Comparison of ENCODE assay signal across 13 cellular contexts in the genomic region with DNA sequence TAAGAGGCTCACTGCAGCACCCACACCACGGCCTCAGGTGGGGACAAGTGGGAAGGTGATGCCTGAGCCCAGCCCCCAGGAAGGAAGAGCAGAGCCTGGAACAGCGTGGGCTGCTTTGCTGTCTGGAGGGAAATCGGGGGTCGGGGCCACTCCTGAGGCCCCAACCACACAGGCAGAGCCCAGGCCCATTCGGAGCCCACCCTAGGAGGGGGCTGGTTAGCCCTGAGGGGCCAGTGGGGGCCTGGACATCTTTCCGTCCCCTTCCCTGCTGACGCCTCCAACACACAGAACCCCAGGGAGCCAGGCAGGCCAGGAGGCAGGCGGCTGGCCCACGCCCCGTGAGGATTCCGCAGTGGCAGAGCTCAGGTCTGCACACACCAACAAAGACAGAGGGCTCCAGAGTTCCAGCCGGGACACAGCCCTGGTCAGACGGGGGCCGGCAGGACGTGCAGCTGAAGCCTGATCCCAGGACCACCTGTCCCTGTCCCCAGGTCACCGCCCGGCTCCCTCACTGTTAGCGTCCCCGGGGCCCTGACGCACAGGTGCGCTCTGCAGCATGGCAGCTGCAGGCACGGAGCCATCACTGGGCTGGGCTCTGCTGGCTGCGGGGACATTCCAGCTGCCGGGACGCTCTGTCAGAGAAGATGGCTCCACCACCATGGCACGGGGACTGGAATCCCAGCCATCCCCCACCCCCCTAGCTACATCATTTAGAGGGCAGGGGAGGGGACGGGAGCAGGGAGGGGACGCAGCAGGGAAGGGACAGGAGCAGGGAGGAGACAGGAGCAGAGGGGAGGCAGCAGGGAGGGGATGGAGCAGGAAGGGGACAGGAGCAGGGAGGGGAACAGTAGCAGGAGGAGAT. TPM values are rescaled to one million over a fixed set of nuclear protein-coding genes. Genes with fewer than 3 reads are reported as not detected.
A peak's percentile ranks its signal among the peaks of the same experiment; 100 is the strongest.
DNase-seq lines count a peak whose midpoint lies in the region; ATAC-seq and TF ChIP-seq lines count a peak whose summit lies in the region.
"Had no signal": no experiment of that assay in that cellular context is flagged by ENCODE, and none has a peak within 500 bp of the region (broad histone marks: within the 10 kb centered on the region; RNA-seq: fewer than 3 reads in every experiment).

No MANE protein-coding gene starts in this region.

- H3K27me3 ChIP-seq in HUES64 (ENCODE audit: insufficient read depth, low read length) (no peaks in the 10 kb centered on the region), lower lobe of right lung (ENCODE audit: low read depth) (no peaks in the 10 kb centered on the region), skeletal muscle tissue (ENCODE audit: control insufficient read depth in 3 of 3, insufficient read depth in 3 of 3, low read length in 3 of 3) (no peaks in the 10 kb centered on the region)

- intact Hi-C loops in lower lobe of right lung (cut with DNase I), result no loop called here

- ATAC-seq in lower lobe of right lung (peak in 1 of 2 donors; percentile 20), HG03175 (IDR thresholded peaks at IDR 0.05; ENCODE audit: unreplicated experiment) (no peak)

- H3K27ac ChIP-seq in HUES64 (ENCODE audit: low read depth, low read length) (no peak overlapping the region), lower lobe of right lung (no peak overlapping the region), skeletal muscle tissue (ENCODE audit: low read depth, low read length) (peak overlapping the region; percentile 65)
- H3K27ac ChIP-seq: epithelial cell of prostate had no signal

- H3K9ac ChIP-seq in HUES64 (ENCODE audit: low read depth, low read length) (no peak overlapping the region), skeletal muscle tissue (ENCODE audit: low read depth in 1 of 3, low read length in 3 of 3) (peak overlapping the region in 1 of 3 donors; percentile 77)

- H3K4me1 ChIP-seq in HUES64 (ENCODE audit: insufficient read depth, low read length) (no peaks in the 10 kb centered on the region), lower lobe of right lung (no peaks in the 10 kb centered on the region), skeletal muscle tissue (ENCODE audit: control insufficient read depth in 3 of 3, insufficient read depth in 3 of 3, low read length in 3 of 3) (peaks cover 7 to 24% (median 8%) of the 10 kb centered on the region in 3 donors)

- no peak for TF ChIP-seq CTCF in lower lobe of right lung (IDR thresholded peaks at IDR 0.05)

- no peaks in the 10 kb centered on the region for H3K36me3 ChIP-seq in HUES64 (ENCODE audit: insufficient read depth, low read length)
- peaks cover 22% of the 10 kb centered on the region for H3K36me3 ChIP-seq in lower lobe of right lung
- H3K36me3 ChIP-seq in skeletal muscle tissue (ENCODE audit: control insufficient read depth in 3 of 3, insufficient read depth in 3 of 3, low read length in 3 of 3), result peaks cover 8 to 14% (median 14%) of the 10 kb centered on the region in 3 donors

- H3K9me3 ChIP-seq in HUES64 (ENCODE audit: insufficient read depth, low read depth, low read length) (no peaks in the 10 kb centered on the region), lower lobe of right lung (no peaks in the 10 kb centered on the region), skeletal muscle tissue (ENCODE audit: control insufficient read depth in 3 of 3, low read length in 3 of 3) (no peaks in the 10 kb centered on the region)

- DNase-seq in ecto neural progenitor cell (ENCODE audit: low spot score) (peak; percentile 53), lower lobe of right lung (peak; percentile 44), H4 (ENCODE audit: low spot score) (no peak), GOT3 (lab: John Stamatoyannopoulos, UW) (no peak)
- DNase-seq in stimulated activated CD4-positive, alpha-beta T cell treated with anti-CD3 and anti-CD28 coated beads, Interleukin-1b, Interleukin-23, amount 100 ng/mL, for 48 hours, result no peak
- DNase-seq: AML-193, NCI-H82, nucleus accumbens, RPMI8226 had no signal

- WGBS in HUES64, result 34% methylated on average over 27 of the region's 28 CpGs

- H3K4me3 ChIP-seq in HUES64 (ENCODE audit: low read length) (peak overlapping the region; percentile 41), lower lobe of right lung (no peak overlapping the region), skeletal muscle tissue (ENCODE audit: low read length in 3 of 3) (peak overlapping the region in 1 of 3 donors; percentile 0)

RNA-seq across cellular contexts. Expression of a gene that starts 40.2 kb away (rescaled TPM):
- 9.7 TPM for polyA plus RNA-seq in HUES64 (2013, experiment 1 of 2)
- polyA plus RNA-seq in HUES64 (2013, experiment 2 of 2), result 10.4 TPM
- total RNA-seq in lower lobe of right lung (54.2 TPM), skeletal muscle tissue (20.4 TPM)
- total RNA-seq in H4 (2014; rRNA removed; shearing (Covaris generic)), result 17.4 and 25.6 TPM in 2 replicates

RNA-seq across cellular contexts. Expression of a gene that starts 53.2 kb away (rescaled TPM):
- 0.95 TPM for polyA plus RNA-seq in HUES64 (2013, experiment 1 of 2)
- 0.63 TPM for polyA plus RNA-seq in HUES64 (2013, experiment 2 of 2)
- total RNA-seq in lower lobe of right lung (46.6 TPM), skeletal muscle tissue (2.1 TPM)
- total RNA-seq in H4 (2014; rRNA removed; shearing (Covaris generic)), result 16.9 and 26.2 TPM in 2 replicates

Comparison
In these comparisons a context has a peak if more than half of its experiments do, and no peak if none do; other contexts are left out.
1. DNase-seq: peak in ecto neural progenitor cell (single experiment) and lower lobe of right lung (single experiment); none in H4 (single experiment), GOT3 (single experiment) and stimulated activated CD4-positive, alpha-beta T cell treated with anti-CD3 and anti-CD28 coated beads, Interleukin-1b, Interleukin-23, amount 100 ng/mL, for 48 hours (single experiment).